Comparison of ENCODE assay signal across 9 cellular contexts in genomic region chr1:41496080-41497055, GRCh38. TPM values are rescaled to one million over a fixed set of nuclear protein-coding genes. Genes with fewer than 3 reads are reported as not detected.
DNase-seq lines count a peak whose midpoint lies in the region; ATAC-seq and TF ChIP-seq lines count a peak whose summit lies in the region.
"Had no signal": no experiment of that assay in that cellular context is flagged by ENCODE, and none has a peak within 500 bp of the region (broad histone marks: within the 10 kb centered on the region; RNA-seq: fewer than 3 reads in every experiment).

No MANE protein-coding gene starts in this region.

- no peak overlapping the region for H3K27ac Mint-ChIP-seq in activated T-cell treated with anti-CD3 and anti-CD28 coated beads, Interleukin-2, amount 50 U/mL, for 24 hours
- H3K27ac Mint-ChIP-seq in CD4-positive, alpha-beta memory T cell = no peak overlapping the region

- H3K4me3 ChIP-seq in fibroblast of the aortic adventitia (ENCODE audit: low read depth, low read length) (peak overlapping the region; percentile 51), aorta (ENCODE audit: low read length in 2 of 2) (no peak overlapping the region)
- no peak overlapping the region for H3K4me3 ChIP-seq in CD4-positive, alpha-beta memory T cell (ENCODE audit: low read length in 2 of 2)

- peak overlapping the region; percentile 71 for H3K27ac ChIP-seq in aorta (ENCODE audit: low read depth in 1 of 2, low read length in 2 of 2)
- no peak overlapping the region for H3K27ac ChIP-seq in CD4-positive, alpha-beta memory T cell (ENCODE audit: low read depth, low read length)

- POLR2A ChIA-PET in CD4-positive, alpha-beta memory T cell (lab: Charles Lee; ENCODE audit: partially characterized antibody) = no interaction called here

- peaks cover 26% of the 10 kb centered on the region for H3K27me3 Mint-ChIP-seq in activated T-cell treated with anti-CD3 and anti-CD28 coated beads, Interleukin-2, amount 50 U/mL, for 24 hours
- H3K27me3 Mint-ChIP-seq in CD4-positive, alpha-beta memory T cell = peaks cover 13 to 16% of the 10 kb centered on the region in 2 donors

- TF ChIP-seq EP300 in Ishikawa (IDR thresholded peaks at IDR 0.05; ENCODE audit: borderline replicate concordance) = peak; percentile 90

- 4% methylated on average over 58 to 74 of the region's 74 CpGs for WGBS in aorta, 2 donors

- peaks cover 0 to 5% of the 10 kb centered on the region in 2 donors for H3K4me1 ChIP-seq in aorta (ENCODE audit: control insufficient read depth in 1 of 2, insufficient read depth in 2 of 2, low read length in 2 of 2)
- no peaks in the 10 kb centered on the region for H3K4me1 ChIP-seq in CD4-positive, alpha-beta memory T cell (ENCODE audit: insufficient read depth, low read length)

- H3K27me3 ChIP-seq in aorta (ENCODE audit: control insufficient read depth in 1 of 2, insufficient read depth in 2 of 2, low read length in 1 of 2) = no peaks in the 10 kb centered on the region
- H3K27me3 ChIP-seq in CD4-positive, alpha-beta memory T cell (ENCODE audit: insufficient read depth, low read length) = peaks cover 3% of the 10 kb centered on the region

- intact Hi-C loops in aorta (cut with DNase I) = loop anchor here in 1 of 2 donors (5.0 kb wide), 1 partner anchor 64 kb away; no protein-coding TSS in a partner anchor
- intact Hi-C loops in CD4-positive, alpha-beta memory T cell (cut with micrococcal nuclease) = no loop called here

- H3K9me3 ChIP-seq in aorta (ENCODE audit: control insufficient read depth, low read length) = no peaks in the 10 kb centered on the region
- no peaks in the 10 kb centered on the region for H3K9me3 ChIP-seq in CD4-positive, alpha-beta memory T cell (ENCODE audit: control insufficient read depth in 1 of 2, low read length in 2 of 2)

- CTCF ChIA-PET in CD4-positive, alpha-beta memory T cell (lab: Charles Lee; ENCODE audit: partially characterized antibody) = no interaction called here

- no peaks in the 10 kb centered on the region for H3K36me3 ChIP-seq in aorta (ENCODE audit: control insufficient read depth in 1 of 2, insufficient read depth in 2 of 2, low read length in 1 of 2)
- no peaks in the 10 kb centered on the region for H3K36me3 ChIP-seq in CD4-positive, alpha-beta memory T cell (ENCODE audit: insufficient read depth, low read length)

- no peak overlapping the region for H3K4me3 Mint-ChIP-seq in activated T-cell treated with anti-CD3 and anti-CD28 coated beads, Interleukin-2, amount 50 U/mL, for 24 hours
- peak overlapping the region in 3 of 8 donors; percentile 17 to 59 (median 43) for H3K4me3 Mint-ChIP-seq in CD4-positive, alpha-beta memory T cell

- H3K9me3 Mint-ChIP-seq in activated T-cell treated with anti-CD3 and anti-CD28 coated beads, Interleukin-2, amount 50 U/mL, for 24 hours = no peaks in the 10 kb centered on the region
- H3K9me3 Mint-ChIP-seq in CD4-positive, alpha-beta memory T cell = peaks cover 0 to 2% (median 0%) of the 10 kb centered on the region in 8 donors

- no peaks in the 10 kb centered on the region for H3K36me3 Mint-ChIP-seq in activated T-cell treated with anti-CD3 and anti-CD28 coated beads, Interleukin-2, amount 50 U/mL, for 24 hours (ENCODE audit: low read depth)
- no peaks in the 10 kb centered on the region for H3K36me3 Mint-ChIP-seq in CD4-positive, alpha-beta memory T cell

- peaks cover 7% of the 10 kb centered on the region for H3K4me1 Mint-ChIP-seq in activated T-cell treated with anti-CD3 and anti-CD28 coated beads, Interleukin-2, amount 50 U/mL, for 24 hours (ENCODE audit: low read depth)
- peaks cover 1 to 12% (median 4%) of the 10 kb centered on the region in 4 donors for H3K4me1 Mint-ChIP-seq in CD4-positive, alpha-beta memory T cell

- ATAC-seq in aorta (ENCODE audit: low FRiP score) = peak; percentile 83
- ATAC-seq in GM19035 (IDR thresholded peaks at IDR 0.05; ENCODE audit: unreplicated experiment) = no peak

- TF ChIP-seq RAD21 in Ishikawa (IDR thresholded peaks at IDR 0.05; ENCODE audit: low read depth) = no peak; the same call in 1 of the 2 replicates

- TF ChIP-seq CTCF in fibroblast of the aortic adventitia (IDR thresholded peaks at IDR 0.05; ENCODE audit: insufficient read depth, low read length) = no peak

- DNase-seq in ELR (ENCODE audit: low read depth) (peak; percentile 91), fibroblast of the aortic adventitia (ENCODE audit: low read depth) (peak; percentile 81), occipital lobe (lab: John Stamatoyannopoulos, UW) (peak; percentile 53), aorta (peak; percentile 92 to 97)
- DNase-seq in activated T-cell treated with anti-CD3 and anti-CD28 coated beads, Interleukin-2, amount 50 U/mL, for 24 hours = peak; percentile 67
- DNase-seq in CD4-positive, alpha-beta memory T cell = no peak

TF ChIP-seq in Ishikawa, 13 proteins besides CTCF, POLR2A, EP300 and RAD21:
- TF ChIP-seq CEBPB (IDR thresholded peaks at IDR 0.05) (peak; percentile 32; the same call in 1 of the 2 replicates), YY1 (IDR thresholded peaks at IDR 0.05; ENCODE audit: low read depth) (no peak), TAF1 (IDR thresholded peaks at IDR 0.05; ENCODE audit: low read depth) (no peak; the same call in 1 of the 2 replicates), USF1 (IDR thresholded peaks at IDR 0.05) (peak; percentile 68), MAX (IDR thresholded peaks at IDR 0.05) (peak; percentile 96), CREB1 (IDR thresholded peaks at IDR 0.05; ENCODE audit: low read depth) (no peak), REST (IDR thresholded peaks at IDR 0.05; ENCODE audit: low read depth) (no peak), NFIC (IDR thresholded peaks at IDR 0.05) (peak; percentile 67), EGR1 (IDR thresholded peaks at IDR 0.05) (peak; percentile 73), ZBTB7A (IDR thresholded peaks at IDR 0.05; ENCODE audit: low read depth) (peak; percentile 96), TCF12 (IDR thresholded peaks at IDR 0.05; ENCODE audit: low read depth) (peak; percentile 87), FOXM1 (IDR thresholded peaks at IDR 0.05; ENCODE audit: borderline replicate concordance, low read depth) (peak; percentile 61; the same call in 1 of the 2 replicates), TEAD4 (IDR thresholded peaks at IDR 0.05) (peak; percentile 99)
TF ChIP-seq in Ishikawa: peak in this region for 9.

RNA-seq across cellular contexts. Expression of gene EDN2, which starts 11.9 kb away (rescaled TPM):
- not detected in 2 replicates for total RNA-seq in fibroblast of the aortic adventitia (ENCODE audit: low replicate concordance)
- not detected for total RNA-seq in occipital lobe
- 1 to 10 TPM in 1 of 2 donors, under 1 TPM in 1; 0.36 to 1.5 TPM for total RNA-seq in aorta
- 1 to 10 TPM in 1 of 2 donors, not detected in 1; 2.3 TPM for polyA plus RNA-seq in aorta
- total RNA-seq in CD4-positive, alpha-beta memory T cell = not detected
- polyA plus RNA-seq in CD4-positive, alpha-beta memory T cell = not detected
- total RNA-seq: activated CD8-positive, alpha-beta memory T cell treated with anti-CD3 and anti-CD28 coated beads for 36 hours had no signal

Comparison
In these comparisons a context has a peak if more than half of its experiments do, and no peak if none do; other contexts are left out.
1. DNase-seq: peak in ELR (single experiment), activated T-cell treated with anti-CD3 and anti-CD28 coated beads, Interleukin-2, amount 50 U/mL, for 24 hours (single experiment), fibroblast of the aortic adventitia (single experiment), occipital lobe (single experiment) and aorta (2 of 2); none in CD4-positive, alpha-beta memory T cell (0 of 5).